ENCODE assay signal across 9 cellular contexts in genomic region chr1:236284291-236284711, GRCh38. TPM values are rescaled to one million over a fixed set of nuclear protein-coding genes. Genes with fewer than 3 reads are reported as not detected.
DNase-seq lines count a peak whose midpoint lies in the region; ATAC-seq and TF ChIP-seq lines count a peak whose summit lies in the region.
"Had no signal": no experiment of that assay in that cellular context is flagged by ENCODE, and none has a peak within 500 bp of the region (broad histone marks: within the 10 kb centered on the region; RNA-seq: fewer than 3 reads in every experiment).

No MANE protein-coding gene starts in this region.

- TF ChIP-seq EP300 in ovary (IDR thresholded peaks at IDR 0.05) = no peak

- no peaks in the 10 kb centered on the region for H3K27me3 ChIP-seq in ovary

- H3K27me3 Mint-ChIP-seq in natural killer cell treated with Interleukin-12 subunit alpha and Interleukin-12 subunit beta and Interleukin-15 and Interleukin-18, amount 100 ng/mL, for 72 hours = peaks cover 14 to 28% of the 10 kb centered on the region in 2 donors

- peak overlapping the region; percentile 85 for H3K4me3 Mint-ChIP-seq in natural killer cell treated with Interleukin-12 subunit alpha and Interleukin-12 subunit beta and Interleukin-15 and Interleukin-18, amount 100 ng/mL, for 72 hours

- no peak for TF ChIP-seq POLR2A in ovary (IDR thresholded peaks at IDR 0.05)

- intact Hi-C loops in ovary (cut with DNase I) = loop anchor here in 1 of 4 donors (10.0 kb wide), 1 partner anchor 240 kb away; the partner anchor contains the start of gene LGALS8

- peak overlapping the region; percentile 34 to 56 for H3K27ac Mint-ChIP-seq in natural killer cell treated with Interleukin-12 subunit alpha and Interleukin-12 subunit beta and Interleukin-15 and Interleukin-18, amount 100 ng/mL, for 72 hours

- no peaks in the 10 kb centered on the region for H3K36me3 ChIP-seq in ovary

- H3K27ac ChIP-seq in ovary = no peak overlapping the region

- H3K4me1 Mint-ChIP-seq in natural killer cell treated with Interleukin-12 subunit alpha and Interleukin-12 subunit beta and Interleukin-15 and Interleukin-18, amount 100 ng/mL, for 72 hours (ENCODE audit: low read depth in 2 of 2) = peaks cover 32 to 37% of the 10 kb centered on the region in 2 donors

- 66 to 68% (median 67%) methylated on average over 2 of the region's 2 CpGs for WGBS in ovary, 3 donors

- no peak overlapping the region for H3K4me3 ChIP-seq in ovary

- DNase-seq in SKM-1 treated with dmso at 0.1 percent for 144 hours (lab: John Stamatoyannopoulos, UW; ENCODE audit: unreplicated experiment) (peak; percentile 62), SKM-1 (lab: John Stamatoyannopoulos, UW; ENCODE audit: unreplicated experiment) (no peak), NAMALWA (ENCODE audit: low spot score) (peak; percentile 78), ovary (no peak)
- DNase-seq in natural killer cell treated with Interleukin-12 subunit alpha and Interleukin-12 subunit beta and Interleukin-15 and Interleukin-18, amount 100 ng/mL, for 72 hours (ENCODE audit: low spot score) = no peak
- DNase-seq in activated effector memory CD4-positive, alpha-beta T cell treated with Interleukin-2 at 50 U/mL for 16 hours = no peak
- DNase-seq in activated CD8-positive, alpha-beta memory T cell treated with anti-CD3 and anti-CD28 coated beads for 24 hours = no peak
- DNase-seq: ACHN had no signal

- ATAC-seq in HG02678 (IDR thresholded peaks at IDR 0.05; ENCODE audit: unreplicated experiment) = peak; percentile 49
- ATAC-seq in natural killer cell treated with Interleukin-12 subunit alpha and Interleukin-12 subunit beta and Interleukin-15 and Interleukin-18, amount 100 ng/mL, for 72 hours = peak in 1 of 2 donors; percentile 44

- no peaks in the 10 kb centered on the region for H3K36me3 Mint-ChIP-seq in natural killer cell treated with Interleukin-12 subunit alpha and Interleukin-12 subunit beta and Interleukin-15 and Interleukin-18, amount 100 ng/mL, for 72 hours

- H3K9me3 Mint-ChIP-seq in natural killer cell treated with Interleukin-12 subunit alpha and Interleukin-12 subunit beta and Interleukin-15 and Interleukin-18, amount 100 ng/mL, for 72 hours = peaks cover 3% of the 10 kb centered on the region

- no peaks in the 10 kb centered on the region for H3K9me3 ChIP-seq in ovary

- H3K4me1 ChIP-seq in ovary (ENCODE audit: insufficient read depth) = peaks cover 1% of the 10 kb centered on the region

- no peak for TF ChIP-seq CTCF in ovary (IDR thresholded peaks at IDR 0.05)

RNA-seq across cellular contexts. Expression of gene ERO1B, which starts 2.5 kb away (rescaled TPM):
- total RNA-seq in natural killer cell treated with Interleukin-12 subunit alpha and Interleukin-12 subunit beta and Interleukin-15 and Interleukin-18, amount 100 ng/mL, for 72 hours = 10 to 100 TPM in 1 of 2 donors, 1 to 10 TPM in 1; 7.3 to 14.3 TPM
- 10 to 100 TPM in 2 of 7 donors, 1 to 10 TPM in 5; 5.1 to 15.4 (median 5.8) TPM for total RNA-seq in ovary
- polyA plus RNA-seq in ovary = 10 to 100 TPM in 1 of 2 donors, 1 to 10 TPM in 1; 4.8 to 12.6 TPM

Comparison
In these comparisons a context has a peak if more than half of its experiments do, and no peak if none do; other contexts are left out.
1. DNase-seq: peak in SKM-1 treated with dmso at 0.1 percent for 144 hours (single experiment) and NAMALWA (single experiment); none in SKM-1 (single experiment), natural killer cell treated with Interleukin-12 subunit alpha and Interleukin-12 subunit beta and Interleukin-15 and Interleukin-18, amount 100 ng/mL, for 72 hours (single experiment), activated effector memory CD4-positive, alpha-beta T cell treated with Interleukin-2 at 50 U/mL for 16 hours (single experiment), activated CD8-positive, alpha-beta memory T cell treated with anti-CD3 and anti-CD28 coated beads for 24 hours (single experiment) and ovary (0 of 5).